ENCODE assay signal across 8 cellular contexts in genomic region chr3:149579838-149580542, GRCh38.
DNase-seq lines count a peak whose midpoint lies in the region; ATAC-seq and TF ChIP-seq lines count a peak whose summit lies in the region.

No MANE protein-coding gene starts in this region.

- peak overlapping the region; percentile 25 for H3K27ac Mint-ChIP-seq in CD8-positive, alpha-beta T cell
- no peak overlapping the region for H3K27ac Mint-ChIP-seq in activated T-helper 1 cell treated with anti-CD3 and anti-CD28 coated beads, Interleukin-12 subunit alpha, Interleukin-12 subunit beta, Interleukin-2, Interleukin-4 antibody, amounts not matched to agents 30 ng/mL and 10 ng/mL and 1 ng/mL, durations not matched to agents 14 hours and 24 hours and 36 hours

- H3K27me3 ChIP-seq in CD8-positive, alpha-beta T cell (ENCODE audit: insufficient read depth, low read length), result no peaks in the 10 kb centered on the region
- no peaks in the 10 kb centered on the region for H3K27me3 ChIP-seq in RWPE2 (ENCODE audit: insufficient read depth, poor library complexity, severe bottlenecking)

- H3K4me3 ChIP-seq in CD8-positive, alpha-beta T cell (ENCODE audit: low read depth, low read length), result no peak overlapping the region
- no peak overlapping the region for H3K4me3 ChIP-seq in RWPE2 (ENCODE audit: severe bottlenecking)

- H3K36me3 Mint-ChIP-seq in CD8-positive, alpha-beta T cell, result no peaks in the 10 kb centered on the region
- peaks cover 3% of the 10 kb centered on the region for H3K36me3 Mint-ChIP-seq in activated T-helper 1 cell treated with anti-CD3 and anti-CD28 coated beads, Interleukin-12 subunit alpha, Interleukin-12 subunit beta, Interleukin-2, Interleukin-4 antibody, amounts not matched to agents 30 ng/mL and 10 ng/mL and 1 ng/mL, durations not matched to agents 14 hours and 24 hours and 36 hours (ENCODE audit: low read depth)

- peak; percentile 56 for ATAC-seq in CD8-positive, alpha-beta T cell
- peak; percentile 37 for ATAC-seq in GM19463 (IDR thresholded peaks at IDR 0.05; ENCODE audit: unreplicated experiment)
- ATAC-seq in RWPE2 (ENCODE audit: low read depth), result peak; percentile 63
- ATAC-seq in Right ventricle myocardium superior (ENCODE audit: poor library complexity), result no peak

- no peak for DNase-seq in CD8-positive, alpha-beta T cell
- DNase-seq in RWPE2 (ENCODE audit: low spot score) (no peak), glomerular visceral epithelial cell (ENCODE audit: extremely low spot score) (peak; percentile 77), HuH-7 (ENCODE audit: low spot score) (no peak), amygdala (lab: John Stamatoyannopoulos, UW) (no peak), Right ventricle myocardium superior (no peak)
- DNase-seq in activated T-helper 1 cell treated with anti-CD3 and anti-CD28 coated beads, Interleukin-12 subunit alpha, Interleukin-12 subunit beta, Interleukin-2, Interleukin-4 antibody, amounts not matched to agents 30 ng/mL and 10 ng/mL and 1 ng/mL, durations not matched to agents 14 hours and 24 hours and 36 hours (ENCODE audit: low spot score), result no peak

- H3K9me3 ChIP-seq in CD8-positive, alpha-beta T cell (ENCODE audit: low read length), result no peaks in the 10 kb centered on the region
- no peaks in the 10 kb centered on the region for H3K9me3 ChIP-seq in RWPE2 (ENCODE audit: severe bottlenecking)

- CTCF ChIA-PET in CD8-positive, alpha-beta T cell (lab: Charles Lee), result no interaction called here

- intact Hi-C loops in CD8-positive, alpha-beta T cell (cut with DNase I, micrococcal nuclease), result loop anchor here in 1 of 2 experiments (10.0 kb wide), 1 partner anchor 75 kb away; the partner anchor contains the start of gene WWTR1
- intact Hi-C loops in activated T-helper 1 cell treated with anti-CD3 and anti-CD28 coated beads, Interleukin-12 subunit alpha, Interleukin-12 subunit beta, Interleukin-2, Interleukin-4 antibody, amounts not matched to agents 30 ng/mL and 10 ng/mL and 1 ng/mL, durations not matched to agents 14 hours and 24 hours and 36 hours (cut with micrococcal nuclease), result loop anchor here (1.0 kb wide), 2 partner anchors 40 to 122 kb away; no protein-coding TSS in a partner anchor
- intact Hi-C loops in Right ventricle myocardium superior (cut with DNase I), result no loop called here

- H3K36me3 ChIP-seq in CD8-positive, alpha-beta T cell (ENCODE audit: insufficient read depth, low read length), result no peaks in the 10 kb centered on the region
- no peaks in the 10 kb centered on the region for H3K36me3 ChIP-seq in RWPE2 (ENCODE audit: low read depth)

- no peak overlapping the region for H3K27ac ChIP-seq in CD8-positive, alpha-beta T cell (ENCODE audit: low read depth, low read length)
- H3K27ac ChIP-seq in RWPE2 (ENCODE audit: poor library complexity, severe bottlenecking), result peak overlapping the region; percentile 98

- no peaks in the 10 kb centered on the region for H3K9me3 Mint-ChIP-seq in CD8-positive, alpha-beta T cell
- H3K9me3 Mint-ChIP-seq in activated T-helper 1 cell treated with anti-CD3 and anti-CD28 coated beads, Interleukin-12 subunit alpha, Interleukin-12 subunit beta, Interleukin-2, Interleukin-4 antibody, amounts not matched to agents 30 ng/mL and 10 ng/mL and 1 ng/mL, durations not matched to agents 14 hours and 24 hours and 36 hours, result no peaks in the 10 kb centered on the region

- no peak for TF ChIP-seq CTCF in CD8-positive, alpha-beta T cell (IDR thresholded peaks at IDR 0.05)
- no peak for TF ChIP-seq CTCF in RWPE2 (IDR thresholded peaks at IDR 0.05; ENCODE audit: poor library complexity, severe bottlenecking)

- POLR2A ChIA-PET in CD8-positive, alpha-beta T cell (lab: Charles Lee), result no interaction called here

- H3K4me3 Mint-ChIP-seq in CD8-positive, alpha-beta T cell, result no peak overlapping the region
- H3K4me3 Mint-ChIP-seq in activated T-helper 1 cell treated with anti-CD3 and anti-CD28 coated beads, Interleukin-12 subunit alpha, Interleukin-12 subunit beta, Interleukin-2, Interleukin-4 antibody, amounts not matched to agents 30 ng/mL and 10 ng/mL and 1 ng/mL, durations not matched to agents 14 hours and 24 hours and 36 hours, result no peak overlapping the region

- H3K27me3 Mint-ChIP-seq in CD8-positive, alpha-beta T cell (ENCODE audit: low read depth), result peaks cover 2% of the 10 kb centered on the region
- peaks cover 16% of the 10 kb centered on the region for H3K27me3 Mint-ChIP-seq in activated T-helper 1 cell treated with anti-CD3 and anti-CD28 coated beads, Interleukin-12 subunit alpha, Interleukin-12 subunit beta, Interleukin-2, Interleukin-4 antibody, amounts not matched to agents 30 ng/mL and 10 ng/mL and 1 ng/mL, durations not matched to agents 14 hours and 24 hours and 36 hours (ENCODE audit: insufficient read depth)

- H3K4me1 Mint-ChIP-seq in CD8-positive, alpha-beta T cell (ENCODE audit: low read depth), result peaks cover 6% of the 10 kb centered on the region
- H3K4me1 Mint-ChIP-seq in activated T-helper 1 cell treated with anti-CD3 and anti-CD28 coated beads, Interleukin-12 subunit alpha, Interleukin-12 subunit beta, Interleukin-2, Interleukin-4 antibody, amounts not matched to agents 30 ng/mL and 10 ng/mL and 1 ng/mL, durations not matched to agents 14 hours and 24 hours and 36 hours (ENCODE audit: low read depth), result peaks cover 39% of the 10 kb centered on the region

- no peaks in the 10 kb centered on the region for H3K4me1 ChIP-seq in CD8-positive, alpha-beta T cell (ENCODE audit: insufficient read depth, low read length)
- peaks cover 92% of the 10 kb centered on the region for H3K4me1 ChIP-seq in RWPE2 (ENCODE audit: insufficient read depth, poor library complexity, severe bottlenecking)
